ENCODE assay signal across 11 cellular contexts in the genomic region with DNA sequence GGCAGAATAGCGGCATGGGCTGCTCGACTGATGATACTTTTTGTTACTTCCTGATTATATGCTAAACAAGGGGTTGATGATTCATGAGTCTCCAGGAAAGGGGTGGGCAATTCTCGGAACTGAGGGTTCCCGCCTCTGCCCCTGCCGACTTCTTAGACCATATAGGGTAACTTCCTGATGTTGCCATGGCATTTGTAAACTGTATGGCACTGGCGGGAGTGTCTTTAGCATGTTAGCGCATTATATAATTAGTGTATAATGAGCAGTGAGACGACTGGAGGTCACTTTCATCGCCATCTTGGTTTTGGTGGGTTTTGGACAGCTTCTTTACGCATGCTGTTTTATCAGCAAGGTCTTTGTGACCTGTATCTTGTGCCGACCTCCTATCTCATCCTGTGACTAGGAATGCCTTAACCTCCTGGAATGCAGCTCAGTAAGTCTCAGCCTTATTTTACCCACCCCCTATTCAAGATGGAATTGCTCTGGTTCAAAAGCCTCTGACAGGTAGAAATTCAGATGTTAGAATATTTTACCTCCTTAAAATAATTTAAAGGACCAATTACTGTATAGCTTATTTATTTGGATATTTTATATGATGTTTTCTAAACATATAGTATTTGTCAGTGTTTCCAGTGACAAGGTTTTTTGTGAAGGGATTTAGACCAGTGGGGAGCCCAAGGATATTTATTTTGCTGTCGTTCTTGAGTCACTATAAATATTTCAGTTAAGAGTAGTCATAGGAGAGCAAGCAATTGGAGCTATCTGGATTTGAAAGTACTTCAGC.
DNase-seq lines count a peak whose midpoint lies in the region; ATAC-seq, FAIRE-seq and TF ChIP-seq lines count a peak whose summit lies in the region.
"Had no signal": no experiment of that assay in that cellular context is flagged by ENCODE, and none has a peak within 500 bp of the region (broad histone marks: within the 10 kb centered on the region; RNA-seq: fewer than 3 reads in every experiment).

No MANE protein-coding gene starts in this region.

- peaks cover 2% of the 10 kb centered on the region for H3K4me1 ChIP-seq in mesendoderm (ENCODE audit: control insufficient read depth, low read depth, low read length)

- H3K4ac ChIP-seq in mesendoderm (ENCODE audit: low read depth, low read length), result no peak overlapping the region

- H4K5ac ChIP-seq in mesendoderm (ENCODE audit: low read length), result no peak overlapping the region

- H2AK5ac ChIP-seq in mesendoderm (ENCODE audit: low read length), result no peak overlapping the region

- no peak overlapping the region for H4K8ac ChIP-seq in mesendoderm (ENCODE audit: low read depth, low read length)

- no peak overlapping the region for H3K18ac ChIP-seq in mesendoderm (ENCODE audit: low read length)

- H3K23ac ChIP-seq in mesendoderm (ENCODE audit: low read length), result no peak overlapping the region

- no peak overlapping the region for H3K4me2 ChIP-seq in mesendoderm (ENCODE audit: low read length)

- no peak for TF ChIP-seq POLR2A in NB4 (IDR thresholded peaks at IDR 0.05; ENCODE audit: extremely low read depth, insufficient read length)
- no peak for TF ChIP-seq POLR2A in GM12891 (IDR thresholded peaks at IDR 0.05; ENCODE audit: low read depth, low read length)

- H3K79me2 ChIP-seq in mesendoderm (ENCODE audit: control insufficient read depth, insufficient read depth, low read length), result no peaks in the 10 kb centered on the region

- H2BK15ac ChIP-seq in mesendoderm (replicated peaks; ENCODE audit: low read depth), result no peak overlapping the region

- peak; percentile 91 for DNase-seq in CD1c-positive myeloid dendritic cell (ENCODE audit: extremely low spot score)
- peak; percentile 34 for DNase-seq in NB4 (ENCODE audit: low read depth)
- DNase-seq in activated T-cell treated with anti-CD3 and anti-CD28 coated beads, Interleukin-2, amount 50 U/mL, for 48 hours, result peak; percentile 59 to 63
- peak; percentile 82 for DNase-seq in mesendoderm
- DNase-seq in NCI-H1930 (lab: John Stamatoyannopoulos, UW), result no peak
- DNase-seq in HPDE6-E6E7 (ENCODE audit: extremely low spot score), result no peak
- no peak for DNase-seq in GM12891 (ENCODE audit: insufficient read length, low spot score)
- DNase-seq: activated CD4-positive, CD25-positive, alpha-beta regulatory T cell treated with anti-CD3 and anti-CD28 coated beads, Interleukin-2, amount 50 U/mL, for 72 hours; GOT3; NCI-H1048 had no signal

- no peak for FAIRE-seq in GM12891 (lab: Jason Lieb, UNC)

- no peak overlapping the region for H3K27ac ChIP-seq in mesendoderm (ENCODE audit: low read depth, low read length)

- no peak overlapping the region for H2BK5ac ChIP-seq in mesendoderm (ENCODE audit: low read length)

- H3K4me3 ChIP-seq in NB4 (ENCODE audit: low read depth, low read length) (no peak overlapping the region), mesendoderm (ENCODE audit: low read length) (no peak overlapping the region)

- no peaks in the 10 kb centered on the region for H3K79me1 ChIP-seq in mesendoderm (ENCODE audit: low read length)

- no peak overlapping the region for H3K56ac ChIP-seq in mesendoderm (ENCODE audit: low read length)

- WGBS in mesendoderm (ENCODE audit: extremely low coverage, insufficient coverage, low lambda C conversion rate), result no CpG with 5 or more reads among the region's 12 CpGs

- no peaks in the 10 kb centered on the region for H3K36me3 ChIP-seq in mesendoderm (ENCODE audit: control insufficient read depth, insufficient read depth, low read length)

- ATAC-seq in GM21528 (IDR thresholded peaks at IDR 0.05; ENCODE audit: low FRiP score, unreplicated experiment), result no peak

- no peak for TF ChIP-seq CTCF in NB4 (IDR thresholded peaks at IDR 0.05; ENCODE audit: low read depth, low read length)

- no peak overlapping the region for H2BK120ac ChIP-seq in mesendoderm (ENCODE audit: low read depth, low read length)

- no peaks in the 10 kb centered on the region for H3K27me3 ChIP-seq in mesendoderm (ENCODE audit: insufficient read depth, low read length, poor library complexity)

- no peak overlapping the region for H3K9ac ChIP-seq in mesendoderm (ENCODE audit: low read length)

TF ChIP-seq in GM12891, 5 proteins besides CTCF, POLR2A, EP300 and RAD21:
- TF ChIP-seq PAX5 (IDR thresholded peaks at IDR 0.05; ENCODE audit: insufficient read depth, low read length, severe bottlenecking), result no peak
- TF ChIP-seq POU2F2 (IDR thresholded peaks at IDR 0.05; ENCODE audit: low read depth, low read length), result no peak
- TF ChIP-seq TAF1 (IDR thresholded peaks at IDR 0.05; ENCODE audit: low read depth, low read length), result no peak
- TF ChIP-seq SPI1 (IDR thresholded peaks at IDR 0.05; ENCODE audit: low read depth, low read length), result no peak
- TF ChIP-seq POLR2AphosphoS5 (IDR thresholded peaks at IDR 0.05; ENCODE audit: low read depth, low read length), result no peak

Comparison
In these comparisons a context has a peak if more than half of its experiments do, and no peak if none do; other contexts are left out.
1. DNase-seq: peak in CD1c-positive myeloid dendritic cell (single experiment), NB4 (single experiment), activated T-cell treated with anti-CD3 and anti-CD28 coated beads, Interleukin-2, amount 50 U/mL, for 48 hours (2 of 2) and mesendoderm (single experiment); none in NCI-H1930 (0 of 2), HPDE6-E6E7 (single experiment) and GM12891 (single experiment).